In genomic region chr17:41654134-41654907, GRCh38 we compare ENCODE assay signal across 12 cellular contexts. TPM values are rescaled to one million over a fixed set of nuclear protein-coding genes. Genes with fewer than 3 reads are reported as not detected.
DNase-seq lines count a peak whose midpoint lies in the region; ATAC-seq and TF ChIP-seq lines count a peak whose summit lies in the region.
"Had no signal": no experiment of that assay in that cellular context is flagged by ENCODE, and none has a peak within 500 bp of the region (broad histone marks: within the 10 kb centered on the region; RNA-seq: fewer than 3 reads in every experiment).

No MANE protein-coding gene starts in this region.

- no peaks in the 10 kb centered on the region for H3K79me1 ChIP-seq in H9 (ENCODE audit: insufficient read depth, low read depth, low read length, poor library complexity, severe bottlenecking)

- 49% methylated on average over 17 of the region's 19 CpGs; no CpG with 5 or more reads in 1 of the 2 donors for WGBS in transverse colon (ENCODE audit: low coverage in 1 of 2), 2 donors
- no CpG with 5 or more reads among the region's 19 CpGs for WGBS in H9 (ENCODE audit: extremely low coverage, insufficient read length, low lambda C conversion rate)

- BruUV-seq in A673 (replicated peaks; lab: Mats Ljungman, UMichigan): no TSS peak

- H3K4me1 ChIP-seq in breast epithelium: peaks cover 47 to 79% of the 10 kb centered on the region in 2 donors
- H3K4me1 ChIP-seq in mucosa of descending colon (ENCODE audit: low read depth): peaks cover 76% of the 10 kb centered on the region
- peaks cover 39 to 76% (median 65%) of the 10 kb centered on the region in 4 donors for H3K4me1 ChIP-seq in transverse colon
- no peaks in the 10 kb centered on the region for H3K4me1 ChIP-seq in H9 (ENCODE audit: insufficient read depth, low read length)
- no peaks in the 10 kb centered on the region for H3K4me1 ChIP-seq in A673 (ENCODE audit: insufficient read depth, low read length, poor library complexity, severe bottlenecking)

- H3K27ac Mint-ChIP-seq in H9: peak overlapping the region in 1 of 3 experiments; percentile 27; a peak in 1 of 7 replicates
- H3K27ac Mint-ChIP-seq: activated B cell treated with CpG ODN at 0.5 μM for 24 hours had no signal

- H3K36me3 Mint-ChIP-seq in H9 (ENCODE audit: insufficient read depth in 1 of 3, low read depth in 3 of 3): no peaks in the 10 kb centered on the region; a peak in 1 of 7 replicates

- no peak overlapping the region for H2BK5ac ChIP-seq in H9 (ENCODE audit: insufficient read length, low read length)

- no peaks in the 10 kb centered on the region for H4K20me1 ChIP-seq in H9 (ENCODE audit: control insufficient read depth, insufficient read depth, insufficient read length)

- TF ChIP-seq CTCF in breast epithelium (IDR thresholded peaks at IDR 0.05): no peak
- no peak for TF ChIP-seq CTCF in mucosa of descending colon (IDR thresholded peaks at IDR 0.05)
- TF ChIP-seq CTCF in transverse colon (IDR thresholded peaks at IDR 0.05): no peak
- no peak for TF ChIP-seq CTCF in H9 (conservative IDR thresholded peaks at IDR 0.05)
- no peak for TF ChIP-seq CTCF in A673 (conservative IDR thresholded peaks at IDR 0.05; ENCODE audit: low read depth, low read length)

- peak; percentile 74 for ATAC-seq in mucosa of descending colon
- ATAC-seq: activated T-cell treated with anti-CD3 and anti-CD28 coated beads, Interleukin-2, amount 50 U/mL, for 4 hours had no signal

- intact Hi-C loops in breast epithelium (cut with DNase I; ENCODE audit: low total_unique reads): loop anchor here (10.0 kb wide), 2 partner anchors 110 to 740 kb away; no protein-coding TSS in a partner anchor
- intact Hi-C loops in mucosa of descending colon (cut with DNase I, micrococcal nuclease): no loop called here
- intact Hi-C loops in transverse colon (cut with DNase I; ENCODE audit: low total_unique reads): no loop called here
- intact Hi-C loops in A673 (cut with micrococcal nuclease; ENCODE audit: unreplicated experiment): no loop called here

- peak; percentile 95 for TF ChIP-seq EP300 in transverse colon (IDR thresholded peaks at IDR 0.05; ENCODE audit: low read depth)

- H3K27ac ChIP-seq in breast epithelium: peak overlapping the region; percentile 97 to 100
- peak overlapping the region; percentile 92 to 95 (median 92) for H3K27ac ChIP-seq in transverse colon
- no peak overlapping the region for H3K27ac ChIP-seq in H9 (ENCODE audit: insufficient read length, low read depth, low read length)
- H3K27ac ChIP-seq in A673 (ENCODE audit: low read depth, low read length, poor library complexity, severe bottlenecking): no peak overlapping the region
- H3K27ac ChIP-seq: SJCRH30 had no signal

- H3K4ac ChIP-seq in H9 (ENCODE audit: low read depth, low read length): no peak overlapping the region

- no peak overlapping the region for H2BK20ac ChIP-seq in H9 (ENCODE audit: low read depth, low read length, poor library complexity, severe bottlenecking)

- H3K23ac ChIP-seq in H9 (ENCODE audit: insufficient read length, low read depth, low read length): no peak overlapping the region

- CTCF ChIA-PET in A673 (lab: Charles Lee): interaction anchor here (1.3 kb wide), 1 partner anchor 8 kb away, joined by 6 read pairs; no protein-coding TSS in a partner anchor

- no peaks in the 10 kb centered on the region for H3K9me3 Mint-ChIP-seq in H9
- H3K9me3 Mint-ChIP-seq: activated B cell treated with CpG ODN at 0.5 μM for 24 hours; activated T-cell treated with anti-CD3 and anti-CD28 coated beads, Interleukin-2, amount 50 U/mL, for 4 hours; neural crest cell had no signal

- H2BK15ac ChIP-seq in H9 (ENCODE audit: low read depth, low read length): no peak overlapping the region

- no peak overlapping the region for H3K4me3 Mint-ChIP-seq in H9
- H3K4me3 Mint-ChIP-seq: activated B cell treated with CpG ODN at 0.5 μM for 24 hours; activated T-cell treated with anti-CD3 and anti-CD28 coated beads, Interleukin-2, amount 50 U/mL, for 4 hours; neural crest cell had no signal

- no peak overlapping the region for H3K18ac ChIP-seq in H9 (ENCODE audit: insufficient read length, low read depth, low read length)

- no peak overlapping the region for H3K56ac ChIP-seq in H9 (ENCODE audit: insufficient read length, low read depth, low read length)

- H3K36me3 ChIP-seq in breast epithelium (no peaks in the 10 kb centered on the region), mucosa of descending colon (ENCODE audit: low read depth) (no peaks in the 10 kb centered on the region), transverse colon (no peaks in the 10 kb centered on the region), A673 (ENCODE audit: insufficient read depth, low read length, poor library complexity, severe bottlenecking) (no peaks in the 10 kb centered on the region)
- H3K36me3 ChIP-seq: SJCRH30 had no signal

- H4K8ac ChIP-seq in H9 (replicated peaks; ENCODE audit: insufficient read length, low read depth, low read length): no peak overlapping the region

- peaks cover 7 to 9% of the 10 kb centered on the region in 2 experiments for H3K4me1 Mint-ChIP-seq in H9
- H3K4me1 Mint-ChIP-seq: activated B cell treated with CpG ODN at 0.5 μM for 24 hours, neural crest cell had no signal

- no peak overlapping the region; the same call in 1 of the 2 replicates for H3K14ac ChIP-seq in H9 (ENCODE audit: insufficient read depth, low read length)

- no peak for TF ChIP-seq POLR2A in breast epithelium (IDR thresholded peaks at IDR 0.05)
- TF ChIP-seq POLR2A in transverse colon (IDR thresholded peaks at IDR 0.05): peak; percentile 69

- peak; percentile 30 for DNase-seq in NCI-H1105 (lab: John Stamatoyannopoulos, UW)
- peak; percentile 88 to 97 for DNase-seq in breast epithelium (ENCODE audit: low spot score in 2 of 2)
- DNase-seq in mucosa of descending colon: peak; percentile 95 to 96 (median 95)
- peak; percentile 95 for DNase-seq in transverse colon
- DNase-seq in H9: no peak
- DNase-seq in A673 (ENCODE audit: low spot score): no peak
- no peak for DNase-seq in stimulated activated CD4-positive, alpha-beta T cell treated with anti-CD3 and anti-CD28 coated beads, Interleukin-12 subunit alpha, Interleukin-12 subunit beta, amount 100 ng/mL, for 4 hours
- DNase-seq: activated B cell treated with CpG ODN at 0.5 μM for 24 hours; activated T-cell treated with anti-CD3 and anti-CD28 coated beads, Interleukin-2, amount 50 U/mL, for 4 hours; DMS53; SJCRH30 had no signal

- no peak overlapping the region for H3K9ac ChIP-seq in H9 (ENCODE audit: extremely low read depth, insufficient read length, low read length)

- H3K23me2 ChIP-seq in H9 (ENCODE audit: insufficient read length, low read depth, low read length, poor library complexity, severe bottlenecking): no peaks in the 10 kb centered on the region

- H4K5ac ChIP-seq in H9 (ENCODE audit: insufficient read length, low read depth, low read length): no peak overlapping the region

- no peak overlapping the region for H2AK5ac ChIP-seq in H9 (ENCODE audit: insufficient read length, low read length)

- H3K4me3 ChIP-seq in breast epithelium (peak overlapping the region in 2 of 3 donors; percentile 15 to 49), mucosa of descending colon (no peak overlapping the region), transverse colon (no peak overlapping the region), A673 (ENCODE audit: low read depth, low read length, poor library complexity, severe bottlenecking) (no peak overlapping the region)
- H3K4me3 ChIP-seq: SJCRH30 had no signal

- H3K27me3 ChIP-seq in breast epithelium (no peaks in the 10 kb centered on the region), transverse colon (no peaks in the 10 kb centered on the region), H9 (ENCODE audit: insufficient read depth, low read length) (no peaks in the 10 kb centered on the region), A673 (replicated peaks; ENCODE audit: insufficient read depth, low read depth, low read length, poor library complexity) (no peaks in the 10 kb centered on the region)
- H3K27me3 ChIP-seq: SJCRH30 had no signal

- H4K91ac ChIP-seq in H9 (ENCODE audit: insufficient read length, low read depth, low read length): no peak overlapping the region

- in situ Hi-C loops in transverse colon (cut with MboI; ENCODE audit: low pct_ligation_motif_present in 1 of 4, low pct_unique_long_range_greater_than_20kb in 1 of 4, low sequenced_read_pairs in 3 of 4): loop anchor here (25.0 kb wide), 2 partner anchors 842 to 1042 kb away; partner anchors contain the start of gene KRT10 (in 2 of the 4)

- no peak overlapping the region for H3T11ph ChIP-seq in H9 (ENCODE audit: low read length)

- H3K79me2 ChIP-seq in H9 (ENCODE audit: insufficient read depth, low read length): no peaks in the 10 kb centered on the region

- H3K4me2 ChIP-seq in H9 (ENCODE audit: insufficient read depth, insufficient read length, low read length): no peak overlapping the region

- no peak overlapping the region for H2BK120ac ChIP-seq in H9 (ENCODE audit: low read depth, low read length, poor library complexity, severe bottlenecking)

- peaks cover 3% of the 10 kb centered on the region for H3K27me3 Mint-ChIP-seq in H9 (ENCODE audit: low read depth)

- H2BK12ac ChIP-seq in H9 (ENCODE audit: insufficient read length, low read depth, low read length): no peak overlapping the region

- H2AFZ ChIP-seq in H9 (ENCODE audit: low read length): no peak overlapping the region

- H3K9me3 ChIP-seq in breast epithelium (no peaks in the 10 kb centered on the region), mucosa of descending colon (no peaks in the 10 kb centered on the region), transverse colon (no peaks in the 10 kb centered on the region), H9 (ENCODE audit: control insufficient read depth, low read depth, low read length) (no peaks in the 10 kb centered on the region), A673 (ENCODE audit: low read depth, low read length, poor library complexity, severe bottlenecking) (no peaks in the 10 kb centered on the region)
- H3K9me3 ChIP-seq: SJCRH30 had no signal

- POLR2A ChIA-PET in A673 (lab: Charles Lee; ENCODE audit: low non-redundant PET): no interaction called here

RNA-seq across cellular contexts. Expression of gene KRT17, which starts 29.9 kb away (rescaled TPM):
- total RNA-seq in breast epithelium (1,000 to 10,000 TPM in 2 of 3 donors, 1 to 10 TPM in 1; 1.9 to 1,676 (median 1,373) TPM), mucosa of descending colon (under 1 TPM in 1 of 3 donors, not detected in 2; 0.76 TPM), transverse colon (10 to 100 TPM in 1 of 4 donors, not detected in 3; 37.6 TPM), H9 (2021) (1.1 and 1.5 TPM in 2 replicates), A673 (2021) (54.1 and 82.2 TPM in 2 replicates)
- total RNA-seq: activated B cell treated with CpG ODN at 0.5 μM for 24 hours; activated T-cell treated with anti-CD3 and anti-CD28 coated beads, Interleukin-2, amount 50 U/mL, for 4 hours; neural crest cell had no signal

RNA-seq across cellular contexts. Expression of gene EIF1, which starts 34.4 kb away (rescaled TPM):
- total RNA-seq in breast epithelium: 100 to 1,000 TPM; 217 to 850 (median 260) TPM
- total RNA-seq in mucosa of descending colon: 100 to 1,000 TPM; 547 to 915 (median 566) TPM
- 100 to 1,000 TPM in 3 of 4 donors, 10 to 100 TPM in 1; 93.3 to 520 (median 241) TPM for total RNA-seq in transverse colon
- 651 and 652 TPM in 2 replicates for total RNA-seq in H9 (2021)
- 504 and 524 TPM in 2 replicates for total RNA-seq in A673 (2021)

RNA-seq across cellular contexts. Expression of gene KRT16, which starts 41.8 kb away (rescaled TPM):
- total RNA-seq in breast epithelium (100 to 1,000 TPM in 1 of 3 donors, 10 to 100 TPM in 1, 1 to 10 TPM in 1; 2.6 to 100 (median 51.8) TPM), mucosa of descending colon (not detected), transverse colon (under 1 TPM in 1 of 4 donors, not detected in 3; 0.79 TPM), H9 (2021) (not detected in 2 replicates), A673 (2021) (not detected in 2 replicates)
- total RNA-seq: activated B cell treated with CpG ODN at 0.5 μM for 24 hours; activated T-cell treated with anti-CD3 and anti-CD28 coated beads, Interleukin-2, amount 50 U/mL, for 4 hours; neural crest cell had no signal

RNA-seq across cellular contexts. Expression of gene GAST, which starts 57.8 kb away (rescaled TPM):
- total RNA-seq in breast epithelium (not detected), mucosa of descending colon (not detected), transverse colon (not detected), H9 (2021) (not detected in 2 replicates), A673 (2021) (not detected in 2 replicates)
- total RNA-seq: activated B cell treated with CpG ODN at 0.5 μM for 24 hours; activated T-cell treated with anti-CD3 and anti-CD28 coated beads, Interleukin-2, amount 50 U/mL, for 4 hours; neural crest cell; SJCRH30 had no signal

Comparison
In these comparisons a context has a peak if more than half of its experiments do, and no peak if none do; other contexts are left out.
1. DNase-seq: peak in NCI-H1105 (single experiment), breast epithelium (2 of 2), mucosa of descending colon (3 of 3) and transverse colon (single experiment); none in H9 (single experiment), A673 (single experiment) and stimulated activated CD4-positive, alpha-beta T cell treated with anti-CD3 and anti-CD28 coated beads, Interleukin-12 subunit alpha, Interleukin-12 subunit beta, amount 100 ng/mL, for 4 hours (single experiment).
2. H3K27ac ChIP-seq: peak in breast epithelium (2 of 2) and transverse colon (4 of 4); none in H9 (single experiment) and A673 (single experiment).
3. H3K4me3 ChIP-seq: peak in breast epithelium (2 of 3); none in mucosa of descending colon (single experiment), transverse colon (0 of 4) and A673 (single experiment).